Comparison of ENCODE assay signal across 8 cellular contexts in genomic region chr9:137253717-137254623, GRCh38. TPM values are rescaled to one million over a fixed set of nuclear protein-coding genes. Genes with fewer than 3 reads are reported as not detected.
DNase-seq lines count a peak whose midpoint lies in the region; ATAC-seq, FAIRE-seq and TF ChIP-seq lines count a peak whose summit lies in the region.

No MANE protein-coding gene starts in this region.

- H3K36me3 Mint-ChIP-seq in Calu3 (ENCODE audit: insufficient read depth, unreplicated experiment): peaks cover 46% of the 10 kb centered on the region
- no peaks in the 10 kb centered on the region for H3K36me3 Mint-ChIP-seq in progenitor cell of endocrine pancreas (ENCODE audit: insufficient read depth)

- intact Hi-C loops in Calu3 (cut with micrococcal nuclease; ENCODE audit: unreplicated experiment) (no loop called here), esophagus muscularis mucosa (cut with DNase I) (no loop called here)

- H3K4me3 Mint-ChIP-seq in Calu3 (ENCODE audit: low read depth, unreplicated experiment): peak overlapping the region; percentile 80
- H3K4me3 Mint-ChIP-seq in progenitor cell of endocrine pancreas (ENCODE audit: low read depth): peak overlapping the region; percentile 83

- peak overlapping the region; percentile 66 for H3K27ac Mint-ChIP-seq in Calu3 (ENCODE audit: unreplicated experiment)
- peak overlapping the region; percentile 86 for H3K27ac Mint-ChIP-seq in progenitor cell of endocrine pancreas

- H3K27ac ChIP-seq in esophagus muscularis mucosa (replicated peaks in 1 of 4): peak overlapping the region; percentile 77 to 84 (median 82)

- H3K4me1 Mint-ChIP-seq in Calu3 (ENCODE audit: low read depth, unreplicated experiment) (no peaks in the 10 kb centered on the region), progenitor cell of endocrine pancreas (ENCODE audit: low read depth) (peaks cover 8% of the 10 kb centered on the region)

- CTCF ChIA-PET in Calu3 (lab: Charles Lee): interaction anchor here (0.7 to 1.2 kb wide), 4 partner anchors 12 to 33 kb away, joined by 3 to 4 read pairs (median 3); no protein-coding TSS in a partner anchor

- TF ChIP-seq CTCF in Calu3 (IDR thresholded peaks at IDR 0.05; ENCODE audit: unreplicated experiment) (no peak), esophagus muscularis mucosa (IDR thresholded peaks at IDR 0.05) (no peak), progenitor cell of endocrine pancreas (IDR thresholded peaks at IDR 0.05; ENCODE audit: unreplicated experiment) (no peak)

- H3K9me3 Mint-ChIP-seq in Calu3 (ENCODE audit: low read depth, unreplicated experiment): no peaks in the 10 kb centered on the region
- no peaks in the 10 kb centered on the region for H3K9me3 Mint-ChIP-seq in progenitor cell of endocrine pancreas (ENCODE audit: low read depth)

- no peak for ATAC-seq in GM21423 (IDR thresholded peaks at IDR 0.05; ENCODE audit: unreplicated experiment)

- H3K36me3 ChIP-seq in esophagus muscularis mucosa: peaks cover 0 to 30% (median 24%) of the 10 kb centered on the region in 4 donors

- FAIRE-seq in RCC 7860 (lab: Jason Lieb, UNC): no peak

- no TSS peak for BruUV-seq in Calu3 (replicated peaks; lab: Mats Ljungman, UMichigan)

- peak overlapping the region; percentile 81 to 100 (median 94) for H3K4me3 ChIP-seq in esophagus muscularis mucosa

- H3K27me3 Mint-ChIP-seq in Calu3 (ENCODE audit: unreplicated experiment): no peaks in the 10 kb centered on the region
- H3K27me3 Mint-ChIP-seq in progenitor cell of endocrine pancreas: no peaks in the 10 kb centered on the region

- TF ChIP-seq POLR2A in esophagus muscularis mucosa (IDR thresholded peaks at IDR 0.05; ENCODE audit: low read depth): no peak

- peaks cover 25 to 35% (median 29%) of the 10 kb centered on the region in 4 donors for H3K4me1 ChIP-seq in esophagus muscularis mucosa

- WGBS in esophagus muscularis mucosa: 45% methylated on average over 9 of the region's 21 CpGs

- no peak for DNase-seq in Calu3
- peak; percentile 9 for DNase-seq in RCC 7860 (ENCODE audit: low spot score)
- no peak for DNase-seq in esophagus muscularis mucosa (ENCODE audit: extremely low spot score)
- DNase-seq in progenitor cell of endocrine pancreas (ENCODE audit: low spot score, unreplicated experiment): no peak
- DNase-seq in stimulated activated naive CD4-positive, alpha-beta T cell (lab: John Stamatoyannopoulos, UW): no peak
- DNase-seq in GF-D8 (lab: John Stamatoyannopoulos, UW): no peak
- DNase-seq in NCI-H2196 treated with DMSO at 0.1 percent for 48 hours (lab: John Stamatoyannopoulos, UW; ENCODE audit: unreplicated experiment): no peak

- TF ChIP-seq EP300 in esophagus muscularis mucosa (IDR thresholded peaks at IDR 0.05): no peak

- H3K27me3 ChIP-seq in esophagus muscularis mucosa: no peaks in the 10 kb centered on the region

- H3K9me3 ChIP-seq in esophagus muscularis mucosa: no peaks in the 10 kb centered on the region

RNA-seq across cellular contexts. Expression of gene NELFB, which starts 1.2 kb away (rescaled TPM):
- total RNA-seq in Calu3 (2022) (41.8 and 43.5 TPM in 2 replicates), esophagus muscularis mucosa (10 to 100 TPM; 26.6 to 73.2 (median 48.8) TPM), progenitor cell of endocrine pancreas (62.3 and 63.3 TPM in 2 replicates)

RNA-seq across cellular contexts. Expression of gene STPG3, which starts 2.9 kb away (rescaled TPM):
- total RNA-seq in Calu3 (2022) (not detected in 2 replicates), esophagus muscularis mucosa (not detected), progenitor cell of endocrine pancreas (not detected in 2 replicates)

RNA-seq across cellular contexts. Expression of gene TUBB4B, which starts 12.9 kb away (rescaled TPM):
- total RNA-seq in Calu3 (2022) (360 and 383 TPM in 2 replicates), esophagus muscularis mucosa (100 to 1,000 TPM; 227 to 469 (median 304) TPM), progenitor cell of endocrine pancreas (233 and 245 TPM in 2 replicates)

RNA-seq across cellular contexts. Expression of gene SLC34A3, which starts 23.3 kb away (rescaled TPM):
- total RNA-seq in Calu3 (2022) (0.26 and 0.34 TPM in 2 replicates), esophagus muscularis mucosa (not detected), progenitor cell of endocrine pancreas (0.26 and 0.27 TPM in 2 replicates)

RNA-seq across cellular contexts. Expression of gene TOR4A, which starts 23.6 kb away (rescaled TPM):
- 51.8 and 60.2 TPM in 2 replicates for total RNA-seq in Calu3 (2022)
- 1 to 10 TPM; 5.0 to 9.2 (median 7.3) TPM for total RNA-seq in esophagus muscularis mucosa
- 8.0 and 8.5 TPM in 2 replicates for total RNA-seq in progenitor cell of endocrine pancreas
